ENCODE assay signal across 27 cellular contexts in genomic region chr17:19664821-19665181, GRCh38. TPM values are rescaled to one million over a fixed set of nuclear protein-coding genes. Genes with fewer than 3 reads are reported as not detected.
"Had no signal": no experiment of that assay in that cellular context is flagged by ENCODE, and none has a peak within 500 bp of the region (broad histone marks: within the 10 kb centered on the region; RNA-seq: fewer than 3 reads in every experiment).

No MANE protein-coding gene starts in this region.

- H3K4me3 ChIP-seq: mucosa of descending colon, sigmoid colon, smooth muscle cell, testis had no signal

- H3K36me3 Mint-ChIP-seq: activated naive CD4-positive, alpha-beta T cell treated with anti-CD3 and anti-CD28 coated beads, Interleukin-2, amount 10 ng/mL, durations not matched to agents 7 days and 5 days had no signal

- ATAC-seq: activated CD4-positive, CD25-positive, alpha-beta regulatory T cell treated with anti-CD3 and anti-CD28 coated beads, Interleukin-2, amount 50 U/mL, for 24 hours; foreskin keratinocyte; mucosa of descending colon; stimulated activated naive B cell treated with anti-CD40 and anti-IgM and Interleukin-4, amounts not matched to agents 10 μg/mL and 1 μg/mL and 100 μg/mL, for 72 hours had no signal

- H3K4me3 Mint-ChIP-seq: activated CD4-positive, alpha-beta memory T cell treated with anti-CD3 and anti-CD28 coated beads, Interleukin-2, amount 10 ng/mL, durations not matched to agents 7 days and 5 days; activated CD4-positive, alpha-beta T cell treated with anti-CD3 and anti-CD28 coated beads, Interleukin-2, amount 10 ng/mL, durations not matched to agents 24 days and 14 days; activated naive CD4-positive, alpha-beta T cell treated with anti-CD3 and anti-CD28 coated beads, Interleukin-2, amount 10 ng/mL, durations not matched to agents 7 days and 5 days; dendritic cell treated with granulocyte-macrophage colony-stimulating factor and Interleukin-4, amounts not matched to agents 40 ng/mL and 50 ng/mL, for 4 days; immature natural killer cell; stimulated activated naive B cell treated with anti-CD40 and anti-IgM and Interleukin-4, amounts not matched to agents 10 μg/mL and 1 μg/mL and 100 μg/mL, for 72 hours; T-helper 2 cell treated with Interferon-gamma antibody and Interleukin-4, amounts not matched to agents 5 μg/mL and 100 μg/mL, for 36 hours had no signal

- H3K27me3 Mint-ChIP-seq: activated CD4-positive, alpha-beta memory T cell treated with anti-CD3 and anti-CD28 coated beads, Interleukin-2, amount 10 ng/mL, durations not matched to agents 7 days and 5 days; activated CD4-positive, alpha-beta T cell treated with anti-CD3 and anti-CD28 coated beads, Interleukin-2, amount 10 ng/mL, durations not matched to agents 24 days and 14 days; activated naive CD4-positive, alpha-beta T cell treated with anti-CD3 and anti-CD28 coated beads, Interleukin-2, amount 10 ng/mL, durations not matched to agents 7 days and 5 days; dendritic cell treated with granulocyte-macrophage colony-stimulating factor and Interleukin-4, amounts not matched to agents 40 ng/mL and 50 ng/mL, for 4 days; stimulated activated naive B cell treated with anti-CD40 and anti-IgM and Interleukin-4, amounts not matched to agents 10 μg/mL and 1 μg/mL and 100 μg/mL, for 72 hours had no signal

- H3K27ac ChIP-seq: foreskin keratinocyte, testis, VCaP had no signal

- H3K27me3 ChIP-seq: foreskin keratinocyte, sigmoid colon, testis had no signal

- H3K9me3 ChIP-seq: mucosa of descending colon, sigmoid colon, testis had no signal

- H3K4me1 ChIP-seq: foreskin keratinocyte, testis had no signal

- H3K27ac Mint-ChIP-seq: activated CD4-positive, alpha-beta memory T cell treated with anti-CD3 and anti-CD28 coated beads, Interleukin-2, amount 10 ng/mL, durations not matched to agents 7 days and 5 days; activated CD4-positive, alpha-beta T cell treated with anti-CD3 and anti-CD28 coated beads, Interleukin-2, amount 10 ng/mL, durations not matched to agents 24 days and 14 days; activated naive CD4-positive, alpha-beta T cell treated with anti-CD3 and anti-CD28 coated beads, Interleukin-2, amount 10 ng/mL, durations not matched to agents 7 days and 5 days; dendritic cell treated with granulocyte-macrophage colony-stimulating factor and Interleukin-4, amounts not matched to agents 40 ng/mL and 50 ng/mL, for 4 days; immature natural killer cell; stimulated activated naive B cell treated with anti-CD40 and anti-IgM and Interleukin-4, amounts not matched to agents 10 μg/mL and 1 μg/mL and 100 μg/mL, for 72 hours; T-helper 2 cell treated with Interferon-gamma antibody and Interleukin-4, amounts not matched to agents 5 μg/mL and 100 μg/mL, for 36 hours had no signal

- H3K9me3 Mint-ChIP-seq: activated CD4-positive, alpha-beta memory T cell treated with anti-CD3 and anti-CD28 coated beads, Interleukin-2, amount 10 ng/mL, durations not matched to agents 7 days and 5 days; activated CD4-positive, alpha-beta T cell treated with anti-CD3 and anti-CD28 coated beads, Interleukin-2, amount 10 ng/mL, durations not matched to agents 24 days and 14 days; activated naive CD4-positive, alpha-beta T cell treated with anti-CD3 and anti-CD28 coated beads, Interleukin-2, amount 10 ng/mL, durations not matched to agents 7 days and 5 days; dendritic cell treated with granulocyte-macrophage colony-stimulating factor and Interleukin-4, amounts not matched to agents 40 ng/mL and 50 ng/mL, for 4 days; immature natural killer cell; stimulated activated naive B cell treated with anti-CD40 and anti-IgM and Interleukin-4, amounts not matched to agents 10 μg/mL and 1 μg/mL and 100 μg/mL, for 72 hours; T-helper 2 cell treated with Interferon-gamma antibody and Interleukin-4, amounts not matched to agents 5 μg/mL and 100 μg/mL, for 36 hours had no signal

- DNase-seq: activated CD4-positive, alpha-beta memory T cell treated with anti-CD3 and anti-CD28 coated beads, Interleukin-2, amount 10 ng/mL, durations not matched to agents 7 days and 5 days; activated CD4-positive, alpha-beta T cell treated with anti-CD3 and anti-CD28 coated beads, Interleukin-2, amount 10 ng/mL, durations not matched to agents 24 days and 14 days; activated effector memory CD4-positive, alpha-beta T cell treated with anti-CD3 and anti-CD28 coated beads, Interleukin-2, amount 50 U/mL, for 16 hours; activated naive CD4-positive, alpha-beta T cell treated with anti-CD3 and anti-CD28 coated beads, Interleukin-2, amount 10 ng/mL, durations not matched to agents 7 days and 5 days; caudate nucleus; effector CD4-positive, alpha-beta T cell; foreskin keratinocyte; immature natural killer cell; kidney glomerular epithelial cell; mesendoderm; mucosa of descending colon; occipital lobe; posterior cingulate gyrus; sigmoid colon; stimulated activated CD4-positive, alpha-beta T cell treated with anti-CD3 and anti-CD28 coated beads, Interleukin-15, amount 100 ng/mL, for 24 hours; stimulated activated CD4-positive, alpha-beta T cell treated with anti-CD3 and anti-CD28 coated beads, Interleukin-2, amount 100 ng/mL, for 48 hours; stimulated activated CD8-positive, alpha-beta memory T cell treated with anti-CD3 and anti-CD28 coated beads, Interleukin-4, amount 100 ng/mL, for 48 hours; stimulated activated naive B cell treated with anti-CD40 and anti-IgM and Interleukin-4, amounts not matched to agents 10 μg/mL and 1 μg/mL and 100 μg/mL, for 72 hours; testis had no signal

- H3K4me1 Mint-ChIP-seq: activated CD4-positive, alpha-beta memory T cell treated with anti-CD3 and anti-CD28 coated beads, Interleukin-2, amount 10 ng/mL, durations not matched to agents 7 days and 5 days; activated CD4-positive, alpha-beta T cell treated with anti-CD3 and anti-CD28 coated beads, Interleukin-2, amount 10 ng/mL, durations not matched to agents 24 days and 14 days; activated naive CD4-positive, alpha-beta T cell treated with anti-CD3 and anti-CD28 coated beads, Interleukin-2, amount 10 ng/mL, durations not matched to agents 7 days and 5 days; immature natural killer cell; stimulated activated naive B cell treated with anti-CD40 and anti-IgM and Interleukin-4, amounts not matched to agents 10 μg/mL and 1 μg/mL and 100 μg/mL, for 72 hours had no signal

RNA-seq across cellular contexts. Expression of gene SLC47A2, which starts 51.6 kb away (rescaled TPM):
- total RNA-seq: activated CD4-positive, alpha-beta memory T cell treated with anti-CD3 and anti-CD28 coated beads, Interleukin-2, amount 10 ng/mL, durations not matched to agents 7 days and 5 days; activated CD4-positive, alpha-beta T cell treated with anti-CD3 and anti-CD28 coated beads, Interleukin-2, amount 10 ng/mL, durations not matched to agents 24 days and 14 days; liver; sigmoid colon; smooth muscle cell had no signal
- polyA plus RNA-seq: immature natural killer cell, neural cell, smooth muscle cell, urinary bladder had no signal
